In genomic region chr12:47739959-47740358, GRCh38 we compare ENCODE assay signal across 10 cellular contexts. TPM values are rescaled to one million over a fixed set of nuclear protein-coding genes. Genes with fewer than 3 reads are reported as not detected.
DNase-seq lines count a peak whose midpoint lies in the region; ATAC-seq, FAIRE-seq and TF ChIP-seq lines count a peak whose summit lies in the region.
"Had no signal": no experiment of that assay in that cellular context is flagged by ENCODE, and none has a peak within 500 bp of the region (broad histone marks: within the 10 kb centered on the region; RNA-seq: fewer than 3 reads in every experiment).

No MANE protein-coding gene starts in this region.

- no peak for TF ChIP-seq CTCF in heart left ventricle (IDR thresholded peaks at IDR 0.05)

- TF ChIP-seq POLR2A in GM12892 (IDR thresholded peaks at IDR 0.05; ENCODE audit: low read depth, low read length) (no peak; the same call in 1 of the 2 replicates), heart left ventricle (IDR thresholded peaks at IDR 0.05) (no peak)

- DNase-seq in GM12892 (ENCODE audit: insufficient read length), result peak; percentile 70
- DNase-seq in HuH-7 (ENCODE audit: low spot score), result peak; percentile 53
- peak; percentile 62 to 77 (median 72) for DNase-seq in heart left ventricle
- no peak for DNase-seq in NCI-H1694 (lab: John Stamatoyannopoulos, UW)
- no peak for DNase-seq in activated effector memory CD4-positive, alpha-beta T cell treated with Interleukin-2 at 50 U/mL for 16 hours
- DNase-seq in KG1 (lab: John Stamatoyannopoulos, UW), result no peak
- DNase-seq: Kasumi-1 had no signal

- ATAC-seq in GM21619 (IDR thresholded peaks at IDR 0.05; ENCODE audit: unreplicated experiment) (peak; percentile 72), heart left ventricle (peak in 3 of 4 donors; percentile 3 to 55 (median 7)), HG03342 (IDR thresholded peaks at IDR 0.05; ENCODE audit: unreplicated experiment) (no peak)

- peak overlapping the region in 11 of 12 donors; percentile 44 to 86 (median 73) for H3K27ac ChIP-seq in heart left ventricle
- H3K27ac ChIP-seq: neutrophil had no signal

- no peaks in the 10 kb centered on the region for H3K27me3 ChIP-seq in heart left ventricle
- H3K27me3 ChIP-seq: neutrophil had no signal

- no peaks in the 10 kb centered on the region for H3K9me3 ChIP-seq in heart left ventricle
- H3K9me3 ChIP-seq: neutrophil had no signal

- intact Hi-C loops in heart left ventricle (cut with DNase I), result loop anchor here in 1 of 10 donors (2.0 kb wide), 1 partner anchor 19 kb away; the partner anchor contains the start of gene RAPGEF3

- H3K36me3 ChIP-seq in heart left ventricle, result no peaks in the 10 kb centered on the region
- H3K36me3 ChIP-seq: neutrophil had no signal

- FAIRE-seq in GM12892 (lab: Jason Lieb, UNC), result peak; percentile 21

- H3K4me1 ChIP-seq in heart left ventricle, result peaks cover 31 to 79% (median 63%) of the 10 kb centered on the region in 12 donors

- no peak overlapping the region for H3K4me3 ChIP-seq in heart left ventricle

- WGBS in heart left ventricle, 4 donors, result 52 to 69% (median 59%) methylated on average over 8 to 11 of the region's 11 CpGs

RNA-seq across cellular contexts. Expression of gene ENDOU, which starts 14.7 kb away (rescaled TPM):
- polyA plus RNA-seq in GM12892 (2012; ENCODE audit: missing spikeins), result 0.49 TPM
- total RNA-seq in heart left ventricle, result 1 to 10 TPM in 1 of 9 donors, under 1 TPM in 4, not detected in 4; 0.12 to 2.5 (median 0.27) TPM
- polyA plus RNA-seq in heart left ventricle, result under 1 TPM; 0.08 to 0.42 TPM

RNA-seq across cellular contexts. Expression of gene RAPGEF3, which starts 18.7 kb away (rescaled TPM):
- 0.59 TPM for polyA plus RNA-seq in GM12892 (2012; ENCODE audit: missing spikeins)
- 10 to 100 TPM; 14.5 to 47.8 (median 23.9) TPM for total RNA-seq in heart left ventricle
- 10 to 100 TPM; 18.6 to 62.1 TPM for polyA plus RNA-seq in heart left ventricle

RNA-seq across cellular contexts. Expression of gene SLC48A1, which starts 33.1 kb away (rescaled TPM):
- polyA plus RNA-seq in GM12892 (2012; ENCODE audit: missing spikeins), result 2.1 TPM
- 10 to 100 TPM; 17.6 to 68.2 (median 23.9) TPM for total RNA-seq in heart left ventricle
- polyA plus RNA-seq in heart left ventricle, result 10 to 100 TPM; 13.0 to 16.5 TPM

RNA-seq across cellular contexts. Expression of gene RPAP3, which starts 34.1 kb away (rescaled TPM):
- 31.2 TPM for polyA plus RNA-seq in GM12892 (2012; ENCODE audit: missing spikeins)
- 10 to 100 TPM; 11.1 to 25.2 (median 22.3) TPM for total RNA-seq in heart left ventricle
- 10 to 100 TPM in 1 of 2 donors, 1 to 10 TPM in 1; 7.2 to 15.5 TPM for polyA plus RNA-seq in heart left ventricle

Comparison
In these comparisons a context has a peak if more than half of its experiments do, and no peak if none do; other contexts are left out.
1. DNase-seq: peak in GM12892 (single experiment), HuH-7 (single experiment) and heart left ventricle (5 of 5); none in NCI-H1694 (single experiment), activated effector memory CD4-positive, alpha-beta T cell treated with Interleukin-2 at 50 U/mL for 16 hours (single experiment) and KG1 (single experiment).